In the genomic region with DNA sequence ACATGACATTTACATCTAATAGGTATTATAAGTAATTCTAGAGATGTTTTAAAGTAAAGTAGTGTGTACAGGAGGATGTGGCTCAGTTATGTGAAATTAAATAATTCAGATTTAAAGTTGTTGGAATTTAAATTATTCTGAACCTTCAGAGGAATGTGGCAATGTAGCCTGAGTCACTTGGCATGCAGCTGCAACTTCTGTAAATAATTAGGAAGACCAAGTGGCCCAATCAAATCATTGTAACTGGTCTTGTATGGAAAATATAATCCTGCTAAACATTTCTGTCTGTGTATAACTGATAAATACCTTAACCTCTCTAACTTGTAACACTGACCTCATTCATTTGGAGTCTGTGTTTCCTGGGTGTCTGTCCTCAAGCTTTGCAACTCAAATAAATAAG, we compare ENCODE assay signal across 19 cellular contexts.
DNase-seq lines count a peak whose midpoint lies in the region; ATAC-seq and TF ChIP-seq lines count a peak whose summit lies in the region.
"Had no signal": no experiment of that assay in that cellular context is flagged by ENCODE, and none has a peak within 500 bp of the region (broad histone marks: within the 10 kb centered on the region; RNA-seq: fewer than 3 reads in every experiment).

No MANE protein-coding gene starts in this region.

- H3K36me3 Mint-ChIP-seq in MCF 10A (ENCODE audit: insufficient read depth, unreplicated experiment), result no peaks in the 10 kb centered on the region
- H3K36me3 Mint-ChIP-seq: natural killer cell had no signal

- H3K27ac ChIP-seq in breast epithelium, result no peak overlapping the region
- peak overlapping the region; percentile 40 for H3K27ac ChIP-seq in RWPE2 (ENCODE audit: poor library complexity, severe bottlenecking)
- no peak overlapping the region for H3K27ac ChIP-seq in testis
- H3K27ac ChIP-seq: coronary artery, esophagus muscularis mucosa had no signal

- no peak for TF ChIP-seq CTCF in MCF 10A (IDR thresholded peaks at IDR 0.05; ENCODE audit: unreplicated experiment)
- TF ChIP-seq CTCF in breast epithelium (IDR thresholded peaks at IDR 0.05), result no peak
- no peak for TF ChIP-seq CTCF in RWPE2 (IDR thresholded peaks at IDR 0.05; ENCODE audit: poor library complexity, severe bottlenecking)
- TF ChIP-seq CTCF in fibroblast of the aortic adventitia (IDR thresholded peaks at IDR 0.05; ENCODE audit: insufficient read depth, low read length), result no peak
- no peak for TF ChIP-seq CTCF in testis (IDR thresholded peaks at IDR 0.05)

- H3K9me3 ChIP-seq in breast epithelium, result no peaks in the 10 kb centered on the region
- H3K9me3 ChIP-seq in RWPE2 (ENCODE audit: severe bottlenecking), result no peaks in the 10 kb centered on the region
- no peaks in the 10 kb centered on the region for H3K9me3 ChIP-seq in testis
- H3K9me3 ChIP-seq: esophagus muscularis mucosa had no signal

- H3K36me3 ChIP-seq in breast epithelium (no peaks in the 10 kb centered on the region), RWPE2 (ENCODE audit: low read depth) (no peaks in the 10 kb centered on the region), testis (ENCODE audit: low read depth, missing control alignments) (no peaks in the 10 kb centered on the region)
- H3K36me3 ChIP-seq: esophagus muscularis mucosa had no signal

- H3K9me3 Mint-ChIP-seq in MCF 10A (ENCODE audit: unreplicated experiment), result peaks cover 18% of the 10 kb centered on the region
- H3K9me3 Mint-ChIP-seq: activated CD8-positive, alpha-beta T cell treated with anti-CD3 and anti-CD28 coated beads for 36 hours; activated naive CD8-positive, alpha-beta T cell treated with anti-CD3 and anti-CD28 coated beads, Interleukin-2, amount 50 U/mL, for 24 hours; activated T-helper 1 cell treated with anti-CD3 and anti-CD28 coated beads, Interleukin-12 subunit alpha, Interleukin-12 subunit beta, Interleukin-2, Interleukin-4 antibody, amounts not matched to agents 30 ng/mL and 10 ng/mL and 1 ng/mL, durations not matched to agents 14 hours and 24 hours and 36 hours had no signal

- intact Hi-C loops in MCF 10A (cut with micrococcal nuclease) (no loop called here), breast epithelium (cut with DNase I; ENCODE audit: low total_unique reads) (no loop called here), testis (cut with DNase I; ENCODE audit: low total_unique reads) (no loop called here)

- no peaks in the 10 kb centered on the region for H3K27me3 ChIP-seq in breast epithelium
- no peaks in the 10 kb centered on the region for H3K27me3 ChIP-seq in RWPE2 (ENCODE audit: insufficient read depth, poor library complexity, severe bottlenecking)
- no peaks in the 10 kb centered on the region for H3K27me3 ChIP-seq in testis
- H3K27me3 ChIP-seq: esophagus muscularis mucosa had no signal

- CTCF ChIA-PET in MCF 10A (lab: Yijun Ruan, JAX), result no interaction called here

- H3K27me3 Mint-ChIP-seq in MCF 10A (ENCODE audit: insufficient read depth, unreplicated experiment), result no peaks in the 10 kb centered on the region
- H3K27me3 Mint-ChIP-seq: activated CD8-positive, alpha-beta T cell treated with anti-CD3 and anti-CD28 coated beads for 36 hours; activated naive CD8-positive, alpha-beta T cell treated with anti-CD3 and anti-CD28 coated beads, Interleukin-2, amount 50 U/mL, for 24 hours had no signal

- peak; percentile 37 for DNase-seq in MCF 10A (ENCODE audit: unreplicated experiment)
- no peak for DNase-seq in breast epithelium (ENCODE audit: low spot score in 2 of 2)
- DNase-seq in RWPE2 (ENCODE audit: low spot score), result no peak
- peak; percentile 65 for DNase-seq in fibroblast of the aortic adventitia (ENCODE audit: low read depth)
- DNase-seq in NK-92 treated with Interleukin-12 subunit alpha and Interleukin-12 subunit beta, amount 100 ng/mL, for 24 hours (lab: John Stamatoyannopoulos, UW), result no peak
- DNase-seq in testis, result no peak
- DNase-seq: activated CD8-positive, alpha-beta T cell treated with anti-CD3 and anti-CD28 coated beads for 36 hours; activated naive CD8-positive, alpha-beta T cell treated with anti-CD3 and anti-CD28 coated beads, Interleukin-2, amount 50 U/mL, for 24 hours; H7; natural killer cell; NCI-H1436 treated with DMSO at 0.1 percent for 48 hours; NCI-H510A had no signal

- ATAC-seq in RWPE2 (ENCODE audit: low read depth) (peak; percentile 69), HG03354 (IDR thresholded peaks at IDR 0.05; ENCODE audit: poor library complexity, severe bottlenecking, unreplicated experiment) (no peak), HG02759 (IDR thresholded peaks at IDR 0.05; ENCODE audit: unreplicated experiment) (no peak)
- ATAC-seq: activated CD8-positive, alpha-beta T cell treated with anti-CD3 and anti-CD28 coated beads for 36 hours; activated naive CD8-positive, alpha-beta T cell treated with anti-CD3 and anti-CD28 coated beads, Interleukin-2, amount 50 U/mL, for 24 hours; K562; natural killer cell had no signal

- POLR2A ChIA-PET in MCF 10A (lab: Yijun Ruan, JAX), result no interaction called here

- H3K4me1 ChIP-seq in breast epithelium, result no peaks in the 10 kb centered on the region
- H3K4me1 ChIP-seq in RWPE2 (ENCODE audit: insufficient read depth, poor library complexity, severe bottlenecking), result peaks cover 15% of the 10 kb centered on the region
- H3K4me1 ChIP-seq in testis, result no peaks in the 10 kb centered on the region
- H3K4me1 ChIP-seq: esophagus muscularis mucosa had no signal

- H3K4me3 ChIP-seq in breast epithelium, result no peak overlapping the region
- H3K4me3 ChIP-seq in RWPE2 (ENCODE audit: severe bottlenecking), result no peak overlapping the region
- no peak overlapping the region for H3K4me3 ChIP-seq in fibroblast of the aortic adventitia (ENCODE audit: low read depth, low read length)
- no peak overlapping the region for H3K4me3 ChIP-seq in testis
- H3K4me3 ChIP-seq: coronary artery, esophagus muscularis mucosa, K562, lung had no signal

- no TSS peak for BruUV-seq in MCF 10A (replicated peaks; lab: Mats Ljungman, UMichigan)

- no peak overlapping the region for H3K27ac Mint-ChIP-seq in MCF 10A (ENCODE audit: low read depth, unreplicated experiment)
- H3K27ac Mint-ChIP-seq: activated CD8-positive, alpha-beta T cell treated with anti-CD3 and anti-CD28 coated beads for 36 hours; activated naive CD8-positive, alpha-beta T cell treated with anti-CD3 and anti-CD28 coated beads, Interleukin-2, amount 50 U/mL, for 24 hours; activated T-helper 1 cell treated with anti-CD3 and anti-CD28 coated beads, Interleukin-12 subunit alpha, Interleukin-12 subunit beta, Interleukin-2, Interleukin-4 antibody, amounts not matched to agents 30 ng/mL and 10 ng/mL and 1 ng/mL, durations not matched to agents 14 hours and 24 hours and 36 hours; natural killer cell had no signal

- H3K4me1 Mint-ChIP-seq in MCF 10A (ENCODE audit: insufficient read depth, unreplicated experiment), result no peaks in the 10 kb centered on the region
- H3K4me1 Mint-ChIP-seq: activated naive CD8-positive, alpha-beta T cell treated with anti-CD3 and anti-CD28 coated beads, Interleukin-2, amount 50 U/mL, for 24 hours; natural killer cell had no signal

- TF ChIP-seq POLR2A in breast epithelium (IDR thresholded peaks at IDR 0.05), result no peak
- TF ChIP-seq POLR2A in testis (IDR thresholded peaks at IDR 0.05), result no peak

- H3K4me3 Mint-ChIP-seq in MCF 10A (ENCODE audit: unreplicated experiment), result no peak overlapping the region
- H3K4me3 Mint-ChIP-seq: activated CD8-positive, alpha-beta T cell treated with anti-CD3 and anti-CD28 coated beads for 36 hours; activated naive CD8-positive, alpha-beta T cell treated with anti-CD3 and anti-CD28 coated beads, Interleukin-2, amount 50 U/mL, for 24 hours; activated T-helper 1 cell treated with anti-CD3 and anti-CD28 coated beads, Interleukin-12 subunit alpha, Interleukin-12 subunit beta, Interleukin-2, Interleukin-4 antibody, amounts not matched to agents 30 ng/mL and 10 ng/mL and 1 ng/mL, durations not matched to agents 14 hours and 24 hours and 36 hours; natural killer cell had no signal

Comparison
In these comparisons a context has a peak if more than half of its experiments do, and no peak if none do; other contexts are left out.
1. DNase-seq: peak in MCF 10A (single experiment) and fibroblast of the aortic adventitia (single experiment); none in breast epithelium (0 of 2), RWPE2 (single experiment), NK-92 treated with Interleukin-12 subunit alpha and Interleukin-12 subunit beta, amount 100 ng/mL, for 24 hours (single experiment) and testis (single experiment).